1 cellular context compared by ENCODE assay signal in genomic region chr14:104394606-104394910, GRCh38.
TF ChIP-seq lines count a peak whose summit lies in the region.

No MANE protein-coding gene starts in this region.

TF ChIP-seq in H1, 55 proteins besides CTCF, POLR2A, EP300 and RAD21 (continued from another document):
- TF ChIP-seq CHD7 (IDR thresholded peaks at IDR 0.05; ENCODE audit: insufficient replicate concordance, low read length) = no peak
- TF ChIP-seq NANOG (IDR thresholded peaks at IDR 0.05; ENCODE audit: insufficient read depth, low read depth, low read length, poor library complexity, severe bottlenecking) = no peak
- no peak for TF ChIP-seq TAF1 (IDR thresholded peaks at IDR 0.05; ENCODE audit: low read depth, low read length)
- TF ChIP-seq EGR1 (IDR thresholded peaks at IDR 0.05; ENCODE audit: borderline replicate concordance, low read depth, low read length) = no peak
- TF ChIP-seq NRF1 (IDR thresholded peaks at IDR 0.05; ENCODE audit: low read depth, low read length) = no peak
- TF ChIP-seq, protein P1, sequence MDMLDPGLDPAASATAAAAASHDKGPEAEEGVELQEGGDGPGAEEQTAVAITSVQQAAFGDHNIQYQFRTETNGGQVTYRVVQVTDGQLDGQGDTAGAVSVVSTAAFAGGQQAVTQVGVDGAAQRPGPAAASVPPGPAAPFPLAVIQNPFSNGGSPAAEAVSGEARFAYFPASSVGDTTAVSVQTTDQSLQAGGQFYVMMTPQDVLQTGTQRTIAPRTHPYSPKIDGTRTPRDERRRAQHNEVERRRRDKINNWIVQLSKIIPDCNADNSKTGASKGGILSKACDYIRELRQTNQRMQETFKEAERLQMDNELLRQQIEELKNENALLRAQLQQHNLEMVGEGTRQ (IDR thresholded peaks at IDR 0.05; ENCODE audit: low read length) = no peak
